Comparison of ENCODE assay signal across 24 cellular contexts in genomic region chr3:99921986-99922385, GRCh38.
A peak's percentile ranks its signal among the peaks of the same experiment; 100 is the strongest.
DNase-seq lines count a peak whose midpoint lies in the region; ATAC-seq and TF ChIP-seq lines count a peak whose summit lies in the region.
"Had no signal": no experiment of that assay in that cellular context is flagged by ENCODE, and none has a peak within 500 bp of the region (broad histone marks: within the 10 kb centered on the region; RNA-seq: fewer than 3 reads in every experiment).

No MANE protein-coding gene starts in this region.

- H3K4me3 Mint-ChIP-seq in stimulated activated naive CD8-positive, alpha-beta T cell treated with anti-CD3 and anti-CD28 coated beads, Interleukin-15, Interleukin-2, amounts not matched to agents 100 ng/mL and 50 ng/mL, for 24 hours: no peak overlapping the region
- no peak overlapping the region for H3K4me3 Mint-ChIP-seq in stimulated activated naive CD8-positive, alpha-beta T cell treated with anti-CD3 and anti-CD28 coated beads, Interleukin-15, amount 100 ng/mL, for 72 hours
- H3K4me3 Mint-ChIP-seq in progenitor cell of endocrine pancreas (ENCODE audit: low read depth): no peak overlapping the region
- H3K4me3 Mint-ChIP-seq in T-helper 2 cell treated with Interferon-gamma antibody and Interleukin-4, amounts not matched to agents 5 μg/mL and 100 μg/mL, for 36 hours: no peak overlapping the region
- H3K4me3 Mint-ChIP-seq: neural progenitor cell had no signal

- no peak for ATAC-seq in stimulated activated naive CD8-positive, alpha-beta T cell treated with anti-CD3 and anti-CD28 coated beads, Interleukin-15, amount 100 ng/mL, for 72 hours
- ATAC-seq in GM21515 (IDR thresholded peaks at IDR 0.05; ENCODE audit: unreplicated experiment): no peak
- ATAC-seq: activated CD4-positive, CD25-positive, alpha-beta regulatory T cell treated with anti-CD3 and anti-CD28 coated beads, Interleukin-2, amount 50 U/mL, for 24 hours; activated naive CD4-positive, alpha-beta T cell treated with anti-CD3 and anti-CD28 coated beads, Interleukin-2, amount 50 U/mL, for 72 hours had no signal

- DNase-seq in stimulated activated naive CD8-positive, alpha-beta T cell treated with anti-CD3 and anti-CD28 coated beads, Interleukin-15, amount 100 ng/mL, for 72 hours: no peak
- DNase-seq in colonic mucosa (no peak), progenitor cell of endocrine pancreas (ENCODE audit: low spot score, unreplicated experiment) (no peak), Ammon's horn (ENCODE audit: low spot score) (no peak), Kasumi-1 (lab: John Stamatoyannopoulos, UW) (no peak)
- DNase-seq in T-helper 2 cell treated with Interferon-gamma antibody and Interleukin-4, amounts not matched to agents 5 μg/mL and 100 μg/mL, for 36 hours (ENCODE audit: low spot score): no peak
- DNase-seq: ACHN; activated CD4-positive, alpha-beta T cell treated with anti-CD3 and anti-CD28 coated beads, Interleukin-2, amount 50 U/mL, for 48 hours; activated CD8-positive, alpha-beta memory T cell treated with anti-CD3 and anti-CD28 coated beads, Interleukin-2, amount 50 U/mL, for 48 hours; GOT3; NCI-H1105 treated with DMSO at 0.1 percent for 48 hours; NCI-H2029 treated with DMSO at 0.1 percent for 48 hours; NCI-H226; stimulated activated naive CD4-positive, alpha-beta T cell treated with Interleukin-2 at 50 U/mL for 16 hours; T-helper 1 cell; trophoblast cell had no signal

- no peaks in the 10 kb centered on the region for H3K9me3 Mint-ChIP-seq in stimulated activated naive CD8-positive, alpha-beta T cell treated with anti-CD3 and anti-CD28 coated beads, Interleukin-15, Interleukin-2, amounts not matched to agents 100 ng/mL and 50 ng/mL, for 24 hours
- peaks cover 0 to 8% of the 10 kb centered on the region in 2 donors for H3K9me3 Mint-ChIP-seq in stimulated activated naive CD8-positive, alpha-beta T cell treated with anti-CD3 and anti-CD28 coated beads, Interleukin-15, amount 100 ng/mL, for 72 hours
- peaks cover 12% of the 10 kb centered on the region for H3K9me3 Mint-ChIP-seq in progenitor cell of endocrine pancreas (ENCODE audit: low read depth)
- peaks cover 8% of the 10 kb centered on the region for H3K9me3 Mint-ChIP-seq in T-helper 2 cell treated with Interferon-gamma antibody and Interleukin-4, amounts not matched to agents 5 μg/mL and 100 μg/mL, for 36 hours
- H3K9me3 Mint-ChIP-seq: activated naive CD4-positive, alpha-beta T cell treated with anti-CD3 and anti-CD28 coated beads, Interleukin-2, amount 50 U/mL, for 72 hours; neural progenitor cell had no signal

- H3K4me3 ChIP-seq in colonic mucosa: no peak overlapping the region
- H3K4me3 ChIP-seq: neural progenitor cell, prostate gland, SJSA1 had no signal

- no peaks in the 10 kb centered on the region for H3K27me3 ChIP-seq in colonic mucosa
- H3K27me3 ChIP-seq: neural progenitor cell, SJSA1 had no signal

- peak overlapping the region; percentile 67 for H3K27ac Mint-ChIP-seq in stimulated activated naive CD8-positive, alpha-beta T cell treated with anti-CD3 and anti-CD28 coated beads, Interleukin-15, Interleukin-2, amounts not matched to agents 100 ng/mL and 50 ng/mL, for 24 hours
- H3K27ac Mint-ChIP-seq in stimulated activated naive CD8-positive, alpha-beta T cell treated with anti-CD3 and anti-CD28 coated beads, Interleukin-15, amount 100 ng/mL, for 72 hours: no peak overlapping the region
- peak overlapping the region; percentile 19 for H3K27ac Mint-ChIP-seq in progenitor cell of endocrine pancreas
- no peak overlapping the region for H3K27ac Mint-ChIP-seq in T-helper 2 cell treated with Interferon-gamma antibody and Interleukin-4, amounts not matched to agents 5 μg/mL and 100 μg/mL, for 36 hours
- H3K27ac Mint-ChIP-seq: activated naive CD4-positive, alpha-beta T cell treated with anti-CD3 and anti-CD28 coated beads, Interleukin-2, amount 50 U/mL, for 72 hours; neural progenitor cell had no signal

- H3K27me3 Mint-ChIP-seq in stimulated activated naive CD8-positive, alpha-beta T cell treated with anti-CD3 and anti-CD28 coated beads, Interleukin-15, Interleukin-2, amounts not matched to agents 100 ng/mL and 50 ng/mL, for 24 hours: no peaks in the 10 kb centered on the region
- no peaks in the 10 kb centered on the region for H3K27me3 Mint-ChIP-seq in stimulated activated naive CD8-positive, alpha-beta T cell treated with anti-CD3 and anti-CD28 coated beads, Interleukin-15, amount 100 ng/mL, for 72 hours
- no peaks in the 10 kb centered on the region for H3K27me3 Mint-ChIP-seq in progenitor cell of endocrine pancreas
- H3K27me3 Mint-ChIP-seq in T-helper 2 cell treated with Interferon-gamma antibody and Interleukin-4, amounts not matched to agents 5 μg/mL and 100 μg/mL, for 36 hours (ENCODE audit: low read depth): no peaks in the 10 kb centered on the region
- H3K27me3 Mint-ChIP-seq: IgD-negative memory B cell had no signal

- no peak overlapping the region for H3K9ac ChIP-seq in colonic mucosa (ENCODE audit: low read depth in 2 of 2, low read length in 2 of 2)
- H3K9ac ChIP-seq: neural progenitor cell had no signal

- H3K9me3 ChIP-seq in colonic mucosa: no peaks in the 10 kb centered on the region
- H3K9me3 ChIP-seq: prostate gland, SJSA1 had no signal

- TF ChIP-seq CTCF in colonic mucosa (IDR thresholded peaks at IDR 0.05) (no peak), progenitor cell of endocrine pancreas (IDR thresholded peaks at IDR 0.05; ENCODE audit: unreplicated experiment) (no peak)

- H3K36me3 Mint-ChIP-seq in stimulated activated naive CD8-positive, alpha-beta T cell treated with anti-CD3 and anti-CD28 coated beads, Interleukin-15, Interleukin-2, amounts not matched to agents 100 ng/mL and 50 ng/mL, for 24 hours (ENCODE audit: low read depth): peaks cover 21% of the 10 kb centered on the region
- H3K36me3 Mint-ChIP-seq in progenitor cell of endocrine pancreas (ENCODE audit: insufficient read depth): peaks cover 7% of the 10 kb centered on the region
- peaks cover 4% of the 10 kb centered on the region for H3K36me3 Mint-ChIP-seq in T-helper 2 cell treated with Interferon-gamma antibody and Interleukin-4, amounts not matched to agents 5 μg/mL and 100 μg/mL, for 36 hours (ENCODE audit: low read depth)
- H3K36me3 Mint-ChIP-seq: IgD-negative memory B cell had no signal

- peaks cover 8% of the 10 kb centered on the region for H3K4me1 Mint-ChIP-seq in stimulated activated naive CD8-positive, alpha-beta T cell treated with anti-CD3 and anti-CD28 coated beads, Interleukin-15, Interleukin-2, amounts not matched to agents 100 ng/mL and 50 ng/mL, for 24 hours (ENCODE audit: low read depth)
- no peaks in the 10 kb centered on the region for H3K4me1 Mint-ChIP-seq in stimulated activated naive CD8-positive, alpha-beta T cell treated with anti-CD3 and anti-CD28 coated beads, Interleukin-15, amount 100 ng/mL, for 72 hours
- H3K4me1 Mint-ChIP-seq in progenitor cell of endocrine pancreas (ENCODE audit: low read depth): peaks cover 45% of the 10 kb centered on the region
- H3K4me1 Mint-ChIP-seq in T-helper 2 cell treated with Interferon-gamma antibody and Interleukin-4, amounts not matched to agents 5 μg/mL and 100 μg/mL, for 36 hours (ENCODE audit: low read depth): peaks cover 16% of the 10 kb centered on the region

- no peaks in the 10 kb centered on the region for H3K36me3 ChIP-seq in colonic mucosa
- H3K36me3 ChIP-seq: neural progenitor cell, prostate gland, SJSA1 had no signal

- peaks cover 10% of the 10 kb centered on the region for H3K4me1 ChIP-seq in colonic mucosa
- H3K4me1 ChIP-seq: prostate gland had no signal

- intact Hi-C loops in colonic mucosa (cut with DNase I): no loop called here

- peak overlapping the region; percentile 58 for H3K27ac ChIP-seq in colonic mucosa
- H3K27ac ChIP-seq: neural progenitor cell, prostate gland, SJSA1 had no signal

Comparison
In these comparisons a context has a peak if more than half of its experiments do, and no peak if none do; other contexts are left out.
1. H3K27ac Mint-ChIP-seq: peak in stimulated activated naive CD8-positive, alpha-beta T cell treated with anti-CD3 and anti-CD28 coated beads, Interleukin-15, Interleukin-2, amounts not matched to agents 100 ng/mL and 50 ng/mL, for 24 hours (single experiment) and progenitor cell of endocrine pancreas (single experiment); none in stimulated activated naive CD8-positive, alpha-beta T cell treated with anti-CD3 and anti-CD28 coated beads, Interleukin-15, amount 100 ng/mL, for 72 hours (0 of 2) and T-helper 2 cell treated with Interferon-gamma antibody and Interleukin-4, amounts not matched to agents 5 μg/mL and 100 μg/mL, for 36 hours (single experiment).